In the genomic region with DNA sequence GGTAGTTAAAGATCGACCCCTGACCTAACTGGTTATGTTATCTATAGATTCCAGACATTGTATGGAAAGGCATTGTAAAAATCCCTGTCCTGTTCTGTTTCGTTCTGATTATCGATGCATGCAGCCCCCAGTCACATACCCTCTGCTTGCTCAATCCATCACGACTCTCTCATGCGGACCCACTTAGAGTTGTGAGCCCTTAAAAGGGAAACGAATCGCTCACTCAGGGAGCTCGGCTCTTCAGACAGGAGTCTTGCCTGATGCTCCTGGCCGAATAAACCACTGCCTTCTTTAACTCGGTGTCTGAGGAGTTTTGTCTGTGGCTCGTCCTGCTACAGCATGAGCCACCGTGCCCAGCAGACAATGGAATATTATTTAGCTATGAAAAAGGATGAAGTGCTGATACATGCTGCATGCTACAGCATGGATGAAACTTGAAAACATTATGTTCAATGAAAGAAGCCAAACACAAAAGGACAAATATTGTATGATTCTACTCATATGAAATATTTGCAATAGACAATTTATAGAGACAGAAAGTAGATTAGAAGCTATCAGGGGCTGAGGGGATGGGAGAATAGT, we compare ENCODE assay signal across 8 cellular contexts. TPM values are rescaled to one million over a fixed set of nuclear protein-coding genes. Genes with fewer than 3 reads are reported as not detected.
A peak's percentile ranks its signal among the peaks of the same experiment; 100 is the strongest.
DNase-seq lines count a peak whose midpoint lies in the region; ATAC-seq, FAIRE-seq and TF ChIP-seq lines count a peak whose summit lies in the region.

No MANE protein-coding gene starts in this region.

- no peaks in the 10 kb centered on the region for H4K20me1 ChIP-seq in keratinocyte (ENCODE audit: control insufficient read depth, extremely low read depth, insufficient read depth, low read length)

- H3K9me1 ChIP-seq in keratinocyte (ENCODE audit: control insufficient read depth, extremely low read depth, insufficient read depth, low read length), result no peaks in the 10 kb centered on the region

- no peaks in the 10 kb centered on the region for H3K9me3 ChIP-seq in keratinocyte (ENCODE audit: control insufficient read depth, low read depth, low read length)
- H3K9me3 ChIP-seq in pancreas, result no peaks in the 10 kb centered on the region

- no peaks in the 10 kb centered on the region for H3K36me3 Mint-ChIP-seq in activated naive CD4-positive, alpha-beta T cell treated with anti-CD3 and anti-CD28 coated beads, Interleukin-2, amount 50 U/mL, for 24 hours
- no peaks in the 10 kb centered on the region for H3K36me3 Mint-ChIP-seq in activated CD4-positive, alpha-beta memory T cell treated with anti-CD3 and anti-CD28 coated beads for 36 hours
- no peaks in the 10 kb centered on the region for H3K36me3 Mint-ChIP-seq in type B pancreatic cell

- H3K9ac ChIP-seq in keratinocyte (ENCODE audit: control insufficient read depth, extremely low read depth, insufficient read depth, low read length), result no peak overlapping the region

- H3K4me1 ChIP-seq in keratinocyte (ENCODE audit: control insufficient read depth, extremely low read depth, insufficient read depth, low read length) (peaks cover 4% of the 10 kb centered on the region), pancreas (peaks cover 9 to 38% (median 15%) of the 10 kb centered on the region in 3 donors)

- FAIRE-seq in keratinocyte (lab: Jason Lieb, UNC) (no peak), pancreas (lab: Jason Lieb, UNC) (no peak)

- 82 to 86% methylated on average over 12 of the region's 12 CpGs for WGBS in pancreas, 2 donors

- H3K27me3 Mint-ChIP-seq in activated naive CD4-positive, alpha-beta T cell treated with anti-CD3 and anti-CD28 coated beads, Interleukin-2, amount 50 U/mL, for 24 hours, result no peaks in the 10 kb centered on the region
- no peaks in the 10 kb centered on the region for H3K27me3 Mint-ChIP-seq in activated CD4-positive, alpha-beta memory T cell treated with anti-CD3 and anti-CD28 coated beads for 36 hours
- H3K27me3 Mint-ChIP-seq in type B pancreatic cell, result peaks cover 3% of the 10 kb centered on the region

- DNase-seq in activated naive CD4-positive, alpha-beta T cell treated with anti-CD3 and anti-CD28 coated beads, Interleukin-2, amount 50 U/mL, for 16 hours, result no peak
- no peak for DNase-seq in activated CD4-positive, alpha-beta memory T cell treated with anti-CD3 and anti-CD28 coated beads for 36 hours
- no peak for DNase-seq in keratinocyte (ENCODE audit: low read depth, low spot score)
- no peak for DNase-seq in type B pancreatic cell (ENCODE audit: extremely low spot score, unreplicated experiment)
- no peak for DNase-seq in pancreas
- DNase-seq in stimulated activated CD4-positive, alpha-beta T cell treated with anti-CD3 and anti-CD28 coated beads, Interleukin-4, amount 100 ng/mL, for 24 hours, result no peak
- no peak for DNase-seq in NCI-H2227 (lab: John Stamatoyannopoulos, UW; ENCODE audit: unreplicated experiment)

- peaks cover 12% of the 10 kb centered on the region for H3K4me1 Mint-ChIP-seq in activated naive CD4-positive, alpha-beta T cell treated with anti-CD3 and anti-CD28 coated beads, Interleukin-2, amount 50 U/mL, for 24 hours
- H3K4me1 Mint-ChIP-seq in activated CD4-positive, alpha-beta memory T cell treated with anti-CD3 and anti-CD28 coated beads for 36 hours (ENCODE audit: low read depth), result peaks cover 10% of the 10 kb centered on the region
- peaks cover 6% of the 10 kb centered on the region for H3K4me1 Mint-ChIP-seq in type B pancreatic cell (ENCODE audit: unreplicated experiment)

- no peak for ATAC-seq in pancreas

- CTCF ChIA-PET in activated CD4-positive, alpha-beta memory T cell treated with anti-CD3 and anti-CD28 coated beads for 36 hours (lab: Charles Lee), result interaction anchor here (0.6 to 9.7 kb wide), 44 partner anchors 9 to 695 kb away, joined by 3 to 152 read pairs (median 5); a partner anchor contains a TSS

- H3K27ac ChIP-seq in keratinocyte (ENCODE audit: control insufficient read depth, insufficient read depth, low read length) (no peak overlapping the region), pancreas (peak overlapping the region in 2 of 4 donors; percentile 41 to 48)

- POLR2A ChIA-PET in activated CD4-positive, alpha-beta memory T cell treated with anti-CD3 and anti-CD28 coated beads for 36 hours (lab: Charles Lee), result interaction anchor here (0.9 to 1.7 kb wide), 6 partner anchors 11 to 66 kb away, joined by 3 to 16 read pairs (median 6); a partner anchor contains a TSS

- H3K4me3 Mint-ChIP-seq in activated naive CD4-positive, alpha-beta T cell treated with anti-CD3 and anti-CD28 coated beads, Interleukin-2, amount 50 U/mL, for 24 hours, result peak overlapping the region; percentile 90
- peak overlapping the region; percentile 77 for H3K4me3 Mint-ChIP-seq in activated CD4-positive, alpha-beta memory T cell treated with anti-CD3 and anti-CD28 coated beads for 36 hours
- peak overlapping the region; percentile 85 for H3K4me3 Mint-ChIP-seq in type B pancreatic cell

- H3K4me2 ChIP-seq in keratinocyte (ENCODE audit: control insufficient read depth, extremely low read depth, insufficient read depth, low read depth, low read length), result peak overlapping the region; percentile 76

- H3K79me2 ChIP-seq in keratinocyte (ENCODE audit: control insufficient read depth, insufficient read depth, low read length), result no peaks in the 10 kb centered on the region

- H3K36me3 ChIP-seq in keratinocyte (ENCODE audit: control insufficient read depth in 2 of 2, extremely low read depth in 1 of 2, insufficient read depth in 2 of 2, low read length in 2 of 2), result no peaks in the 10 kb centered on the region
- H3K36me3 ChIP-seq in pancreas, result no peaks in the 10 kb centered on the region

- H3K4me3 ChIP-seq in keratinocyte (ENCODE audit: control insufficient read depth in 2 of 3, extremely low read depth in 1 of 3, insufficient read depth in 2 of 3, low read depth in 1 of 3, low read length in 3 of 3) (peak overlapping the region in 1 of 3 experiments; percentile 37), pancreas (no peak overlapping the region)

- peak overlapping the region; percentile 93 for H3K27ac Mint-ChIP-seq in activated naive CD4-positive, alpha-beta T cell treated with anti-CD3 and anti-CD28 coated beads, Interleukin-2, amount 50 U/mL, for 24 hours
- H3K27ac Mint-ChIP-seq in activated CD4-positive, alpha-beta memory T cell treated with anti-CD3 and anti-CD28 coated beads for 36 hours, result peak overlapping the region; percentile 83
- peak overlapping the region; percentile 48 for H3K27ac Mint-ChIP-seq in type B pancreatic cell

- H3K27me3 ChIP-seq in keratinocyte (ENCODE audit: control insufficient read depth, extremely low read depth, insufficient read depth, low read length) (no peaks in the 10 kb centered on the region), pancreas (no peaks in the 10 kb centered on the region)

- peak overlapping the region; percentile 64 for H2AFZ ChIP-seq in keratinocyte (ENCODE audit: control insufficient read depth, low read length)

- no peaks in the 10 kb centered on the region for H3K9me3 Mint-ChIP-seq in activated naive CD4-positive, alpha-beta T cell treated with anti-CD3 and anti-CD28 coated beads, Interleukin-2, amount 50 U/mL, for 24 hours
- H3K9me3 Mint-ChIP-seq in activated CD4-positive, alpha-beta memory T cell treated with anti-CD3 and anti-CD28 coated beads for 36 hours, result no peaks in the 10 kb centered on the region
- no peaks in the 10 kb centered on the region for H3K9me3 Mint-ChIP-seq in type B pancreatic cell

- no peak for TF ChIP-seq CTCF in keratinocyte (optimal IDR thresholded peaks at IDR 0.05 in 1 of 3, IDR thresholded peaks at IDR 0.05 in 1 of 3, conservative IDR thresholded peaks at IDR 0.05 in 1 of 3; ENCODE audit: extremely low read depth in 1 of 3, insufficient read depth in 2 of 3, low read length in 3 of 3)
- TF ChIP-seq CTCF in type B pancreatic cell (conservative IDR thresholded peaks at IDR 0.05), result no peak
- TF ChIP-seq CTCF in pancreas (IDR thresholded peaks at IDR 0.05), result no peak

- dilution Hi-C loops in keratinocyte (cut with MboI; ENCODE audit: extremely low pct_ligation_motif_present, low sequenced_read_pairs), result no loop called here

- intact Hi-C loops in activated CD4-positive, alpha-beta memory T cell treated with anti-CD3 and anti-CD28 coated beads for 36 hours (cut with micrococcal nuclease), result loop anchor here (1.0 kb wide), 3 partner anchors 16 to 54 kb away; a partner anchor contains a TSS
- intact Hi-C loops in pancreas (cut with DNase I), result loop anchor here in 1 of 3 donors (10.0 kb wide), 1 partner anchor 47 kb away; no protein-coding TSS in a partner anchor

RNA-seq across cellular contexts. Expression of a gene that starts 12.0 kb away (rescaled TPM):
- not detected for total RNA-seq in activated CD4-positive, alpha-beta memory T cell treated with anti-CD3 and anti-CD28 coated beads for 36 hours
- polyA plus RNA-seq in keratinocyte, result not detected in 3 replicates
- not detected for polyA plus RNA-seq in keratinocyte (2011; ENCODE audit: low read depth)
- not detected in 2 replicates for polyA plus RNA-seq in keratinocyte (2011; cell fraction: cytosol; rRNA removed)
- not detected in 2 replicates for polyA plus RNA-seq in keratinocyte (2011; cell fraction: nucleus; rRNA removed)
- not detected in 2 replicates for polyA plus RNA-seq in keratinocyte (2012; ENCODE audit: low replicate concordance)
- polyA minus RNA-seq in keratinocyte, result not detected in 3 replicates
- polyA minus RNA-seq in keratinocyte (2011; cell fraction: cytosol; rRNA and poly(A)+ RNA removed), result not detected
- polyA minus RNA-seq in keratinocyte (2011; cell fraction: nucleus; rRNA and poly(A)+ RNA removed), result not detected in 2 replicates
- 2.6 and 8.7 TPM in 2 replicates for total RNA-seq in type B pancreatic cell (ENCODE audit: low replicate concordance)
- total RNA-seq in pancreas, result 10 to 100 TPM; 16.0 to 99.5 (median 40.9) TPM
- 10 to 100 TPM; 26.2 to 61.7 TPM for polyA plus RNA-seq in pancreas

RNA-seq across cellular contexts. Expression of a gene that starts 16.7 kb away (rescaled TPM):
- total RNA-seq in activated CD4-positive, alpha-beta memory T cell treated with anti-CD3 and anti-CD28 coated beads for 36 hours, result 10 to 100 TPM; 59.0 to 61.1 TPM
- polyA plus RNA-seq in keratinocyte (29.2 to 36.4 TPM (median 32.5 TPM) in 3 replicates), pancreas (10 to 100 TPM; 81.5 to 84.9 TPM)
- 25.0 TPM for polyA plus RNA-seq in keratinocyte (2011; ENCODE audit: low read depth)
- polyA plus RNA-seq in keratinocyte (2011; cell fraction: cytosol; rRNA removed), result 22.9 and 26.0 TPM in 2 replicates
- polyA plus RNA-seq in keratinocyte (2011; cell fraction: nucleus; rRNA removed), result 104 and 125 TPM in 2 replicates
- polyA plus RNA-seq in keratinocyte (2012; ENCODE audit: low replicate concordance), result 28.2 and 30.6 TPM in 2 replicates
- 25.9 to 31.7 TPM (median 27.1 TPM) in 3 replicates for polyA minus RNA-seq in keratinocyte
- 25.9 TPM for polyA minus RNA-seq in keratinocyte (2011; cell fraction: cytosol; rRNA and poly(A)+ RNA removed)
- 30.6 and 40.9 TPM in 2 replicates for polyA minus RNA-seq in keratinocyte (2011; cell fraction: nucleus; rRNA and poly(A)+ RNA removed)
- total RNA-seq in type B pancreatic cell (ENCODE audit: low replicate concordance) (71.8 and 80.2 TPM in 2 replicates), pancreas (10 to 100 TPM; 17.9 to 36.4 (median 21.5) TPM)

RNA-seq across cellular contexts. Expression of a gene that starts 31.6 kb away (rescaled TPM):
- total RNA-seq in activated CD4-positive, alpha-beta memory T cell treated with anti-CD3 and anti-CD28 coated beads for 36 hours, result 1 to 10 TPM; 1.4 to 1.9 TPM
- polyA plus RNA-seq in keratinocyte, result 10.5 to 18.4 TPM (median 13.5 TPM) in 3 replicates
- polyA plus RNA-seq in keratinocyte (2011; ENCODE audit: low read depth), result 6.4 TPM
- polyA plus RNA-seq in keratinocyte (2011; cell fraction: cytosol; rRNA removed), result 11.7 and 31.5 TPM in 2 replicates
- polyA plus RNA-seq in keratinocyte (2011; cell fraction: nucleus; rRNA removed), result 16.0 and 26.2 TPM in 2 replicates
- 41.6 and 60.2 TPM in 2 replicates for polyA plus RNA-seq in keratinocyte (2012; ENCODE audit: low replicate concordance)
- 7.8 to 54.4 TPM (median 10.1 TPM) in 3 replicates for polyA minus RNA-seq in keratinocyte
- polyA minus RNA-seq in keratinocyte (2011; cell fraction: cytosol; rRNA and poly(A)+ RNA removed), result 45.7 TPM
- 16.0 and 17.5 TPM in 2 replicates for polyA minus RNA-seq in keratinocyte (2011; cell fraction: nucleus; rRNA and poly(A)+ RNA removed)
- 20.5 and 30.4 TPM in 2 replicates for total RNA-seq in type B pancreatic cell (ENCODE audit: low replicate concordance)
- 100 to 1,000 TPM in 2 of 6 donors, 10 to 100 TPM in 4; 68.8 to 139 (median 96.1) TPM for total RNA-seq in pancreas
- 10 to 100 TPM; 78.2 to 79.0 TPM for polyA plus RNA-seq in pancreas

RNA-seq across cellular contexts. Expression of a gene that starts 47.6 kb away (rescaled TPM):
- 100 to 1,000 TPM in 1 of 2 experiments, 10 to 100 TPM in 1; 97.6 to 102 TPM for total RNA-seq in activated CD4-positive, alpha-beta memory T cell treated with anti-CD3 and anti-CD28 coated beads for 36 hours
- polyA plus RNA-seq in keratinocyte, result 27.2 to 49.8 TPM (median 32.6 TPM) in 3 replicates
- polyA plus RNA-seq in keratinocyte (2011; ENCODE audit: low read depth), result 39.1 TPM
- 40.0 and 72.9 TPM in 2 replicates for polyA plus RNA-seq in keratinocyte (2011; cell fraction: cytosol; rRNA removed)
- polyA plus RNA-seq in keratinocyte (2011; cell fraction: nucleus; rRNA removed), result 68.3 and 76.6 TPM in 2 replicates
- 62.7 and 79.7 TPM in 2 replicates for polyA plus RNA-seq in keratinocyte (2012; ENCODE audit: low replicate concordance)
- polyA minus RNA-seq in keratinocyte, result 32.3 to 136 TPM (median 54.1 TPM) in 3 replicates
- polyA minus RNA-seq in keratinocyte (2011; cell fraction: cytosol; rRNA and poly(A)+ RNA removed), result 59.5 TPM
- 27.0 and 32.3 TPM in 2 replicates for polyA minus RNA-seq in keratinocyte (2011; cell fraction: nucleus; rRNA and poly(A)+ RNA removed)
- 30.0 and 31.1 TPM in 2 replicates for total RNA-seq in type B pancreatic cell (ENCODE audit: low replicate concordance)
- 1 to 10 TPM; 2.0 to 9.3 (median 3.9) TPM for total RNA-seq in pancreas
- 1 to 10 TPM; 2.7 to 5.9 TPM for polyA plus RNA-seq in pancreas
